ENCODE assay signal across 30 cellular contexts in genomic region chr6:3289664-3290055, GRCh38.
"Had no signal": no experiment of that assay in that cellular context is flagged by ENCODE, and none has a peak within 500 bp of the region (broad histone marks: within the 10 kb centered on the region; RNA-seq: fewer than 3 reads in every experiment).

No MANE protein-coding gene starts in this region.

- H3K27ac ChIP-seq: body of pancreas, esophagus muscularis mucosa, hepatocyte, thyroid gland, upper lobe of right lung, WERI-Rb-1 had no signal

- H3K9me3 Mint-ChIP-seq: activated naive CD4-positive, alpha-beta T cell treated with anti-CD3 and anti-CD28 coated beads, Interleukin-2, amount 50 U/mL, for 24 hours; activated T-cell treated with anti-CD3 and anti-CD28 coated beads, Interleukin-2, amount 50 U/mL, for 72 hours; immature natural killer cell; mesothelial cell of epicardium; nephron had no signal

- FAIRE-seq: colon, endothelial cell of umbilical vein, frontal cortex, TTC549 had no signal

- H3K4me3 Mint-ChIP-seq: activated naive CD4-positive, alpha-beta T cell treated with anti-CD3 and anti-CD28 coated beads, Interleukin-2, amount 50 U/mL, for 24 hours; activated T-cell treated with anti-CD3 and anti-CD28 coated beads, Interleukin-2, amount 50 U/mL, for 72 hours; immature natural killer cell; mesothelial cell of epicardium; nephron had no signal

- H3K79me2 ChIP-seq: hepatocyte had no signal

- DNase-seq: activated CD4-positive, alpha-beta T cell treated with anti-CD3 and anti-CD28 coated beads for 1 hour; activated CD4-positive, alpha-beta T cell treated with anti-CD3 and anti-CD28 coated beads, Interleukin-2, amount 50 U/mL, for 4 hours; activated CD8-positive, alpha-beta memory T cell treated with anti-CD3 and anti-CD28 coated beads, Interleukin-2, amount 50 U/mL, for 48 hours; activated effector memory CD4-positive, alpha-beta T cell treated with Interleukin-2 at 50 U/mL for 16 hours; activated T-cell treated with anti-CD3 and anti-CD28 coated beads, Interleukin-2, amount 50 U/mL, for 72 hours; anterior cingulate cortex; central memory CD4-positive, alpha-beta T cell; effector memory CD4-positive, alpha-beta T cell; glutamatergic neuron; immature natural killer cell; left ventricle myocardium superior; mammary epithelial cell; occipital lobe; stimulated activated CD4-positive, alpha-beta T cell treated with anti-CD3 and anti-CD28 coated beads, Interleukin-4, amount 100 ng/mL, for 1 hour; stimulated activated naive CD4-positive, alpha-beta T cell treated with Interleukin-2 at 50 U/mL for 16 hours; substantia nigra; T-helper 1 cell; thyroid gland; upper lobe of right lung; WERI-Rb-1 had no signal

- ATAC-seq: activated T-cell treated with anti-CD3 and anti-CD28 coated beads, Interleukin-2, amount 50 U/mL, for 72 hours; body of pancreas; left ventricle myocardium superior; upper lobe of right lung had no signal

- H3K4me1 Mint-ChIP-seq: activated naive CD4-positive, alpha-beta T cell treated with anti-CD3 and anti-CD28 coated beads, Interleukin-2, amount 50 U/mL, for 24 hours; immature natural killer cell had no signal

- H3K36me3 Mint-ChIP-seq: immature natural killer cell had no signal

- H3K4me2 ChIP-seq: hepatocyte had no signal

- H3K4me1 ChIP-seq: body of pancreas, thyroid gland, upper lobe of right lung had no signal

- H3K36me3 ChIP-seq: thyroid gland, upper lobe of right lung had no signal

- H2AFZ ChIP-seq: hepatocyte had no signal

- H3K27ac Mint-ChIP-seq: activated naive CD4-positive, alpha-beta T cell treated with anti-CD3 and anti-CD28 coated beads, Interleukin-2, amount 50 U/mL, for 24 hours; activated T-cell treated with anti-CD3 and anti-CD28 coated beads, Interleukin-2, amount 50 U/mL, for 72 hours; immature natural killer cell; mesothelial cell of epicardium; nephron had no signal

- H3K4me3 ChIP-seq: body of pancreas, esophagus muscularis mucosa, hepatocyte, thyroid gland, upper lobe of right lung had no signal

- H3K27me3 ChIP-seq: body of pancreas, esophagus muscularis mucosa, hepatocyte, thyroid gland, upper lobe of right lung had no signal

- H3K27me3 Mint-ChIP-seq: activated naive CD4-positive, alpha-beta T cell treated with anti-CD3 and anti-CD28 coated beads, Interleukin-2, amount 50 U/mL, for 24 hours had no signal

- H3K9me3 ChIP-seq: body of pancreas, esophagus muscularis mucosa, thyroid gland, upper lobe of right lung had no signal
